Comparison of ENCODE assay signal across 8 cellular contexts in genomic region chr7:17298102-17298839, GRCh38. TPM values are rescaled to one million over a fixed set of nuclear protein-coding genes. Genes with fewer than 3 reads are reported as not detected.
A peak's percentile ranks its signal among the peaks of the same experiment; 100 is the strongest.
DNase-seq lines count a peak whose midpoint lies in the region; ATAC-seq and TF ChIP-seq lines count a peak whose summit lies in the region.

Gene AHR (plus strand): TSS chr7:17298652. CDS start chr7:17299265, 613 bp downstream.

- H3K9me3 Mint-ChIP-seq in CD8-positive, alpha-beta memory T cell, result peaks cover 0 to 1% (median 0%) of the 10 kb centered on the region in 5 donors
- H3K9me3 Mint-ChIP-seq in activated T-cell treated with anti-CD3 and anti-CD28 coated beads, Interleukin-2, amount 50 U/mL, for 24 hours, result peaks cover 6% of the 10 kb centered on the region

- H3K27me3 Mint-ChIP-seq in CD8-positive, alpha-beta memory T cell, result no peaks in the 10 kb centered on the region
- H3K27me3 Mint-ChIP-seq in activated T-cell treated with anti-CD3 and anti-CD28 coated beads, Interleukin-2, amount 50 U/mL, for 24 hours, result no peaks in the 10 kb centered on the region

- peak within 1 kb of the TSS; percentile 83 to 99 (median 92) for H3K27ac Mint-ChIP-seq in CD8-positive, alpha-beta memory T cell
- peak within 1 kb of the TSS; percentile 91 for H3K27ac Mint-ChIP-seq in activated T-cell treated with anti-CD3 and anti-CD28 coated beads, Interleukin-2, amount 50 U/mL, for 24 hours

- peak; percentile 49 for ATAC-seq in GM19455 (IDR thresholded peaks at IDR 0.05; ENCODE audit: unreplicated experiment)

- peak; percentile 78 to 92 (median 83) for DNase-seq in CD8-positive, alpha-beta memory T cell
- DNase-seq in HPDE6-E6E7 (ENCODE audit: extremely low spot score) (peak; percentile 68), OCI-LY7 (ENCODE audit: low spot score) (peak; percentile 16)
- peak; percentile 88 for DNase-seq in activated T-cell treated with anti-CD3 and anti-CD28 coated beads, Interleukin-2, amount 50 U/mL, for 24 hours
- peak; percentile 83 for DNase-seq in stimulated activated CD8-positive, alpha-beta memory T cell treated with anti-CD3 and anti-CD28 coated beads, Interleukin-7, amount 100 ng/mL, for 24 hours (ENCODE audit: low read depth)

- no peaks in the 10 kb centered on the region for H3K9me3 ChIP-seq in CD8-positive, alpha-beta memory T cell (ENCODE audit: low read length)
- H3K9me3 ChIP-seq in OCI-LY7 (ENCODE audit: low read length) (no peaks in the 10 kb centered on the region), esophagus (ENCODE audit: control insufficient read depth in 2 of 2, insufficient read depth in 1 of 2, low read depth in 1 of 2, low read length in 1 of 2) (no peaks in the 10 kb centered on the region), muscle layer of colon (ENCODE audit: low read length) (no peaks in the 10 kb centered on the region)

- no peak for TF ChIP-seq CTCF in OCI-LY7 (conservative IDR thresholded peaks at IDR 0.05; ENCODE audit: low read length)

- H3K27me3 ChIP-seq in CD8-positive, alpha-beta memory T cell (ENCODE audit: insufficient read depth, low read length, poor library complexity, severe bottlenecking), result no peaks in the 10 kb centered on the region
- H3K27me3 ChIP-seq in esophagus (ENCODE audit: control insufficient read depth in 1 of 2, insufficient read depth in 2 of 2, low read length in 2 of 2) (no peaks in the 10 kb centered on the region), muscle layer of colon (ENCODE audit: control insufficient read depth in 1 of 2, insufficient read depth in 2 of 2, low read length in 2 of 2) (no peaks in the 10 kb centered on the region)

- peak within 1 kb of the TSS; percentile 34; the same call in 1 of the 2 replicates for H2AFZ ChIP-seq in OCI-LY7 (ENCODE audit: low read length)

- POLR2A ChIA-PET in CD8-positive, alpha-beta memory T cell (lab: Charles Lee), result interaction anchor here (0.6 to 1.7 kb wide), 6 partner anchors 11 to 653 kb away, joined by 3 to 6 read pairs (median 4); partner anchors contain the start of gene ANKMY2
- POLR2A ChIA-PET in OCI-LY7 (lab: Charles Lee), result interaction anchor here (0.7 kb wide), 1 partner anchor 309 kb away, joined by 4 read pairs; no protein-coding TSS in a partner anchor

- peak within 1 kb of the TSS; percentile 75 for H3K4me3 ChIP-seq in CD8-positive, alpha-beta memory T cell (ENCODE audit: low read length)
- no peak within 1 kb of the TSS for H3K4me3 ChIP-seq in OCI-LY7 (ENCODE audit: low read depth, low read length, poor library complexity, severe bottlenecking)
- H3K4me3 ChIP-seq in esophagus (ENCODE audit: low read depth in 1 of 2, low read length in 2 of 2), result peak within 1 kb of the TSS; percentile 77 to 100
- peak within 1 kb of the TSS; percentile 69 to 98 for H3K4me3 ChIP-seq in muscle layer of colon (ENCODE audit: low read depth in 1 of 2, low read length in 2 of 2)

- no peaks in the 10 kb centered on the region for H4K20me1 ChIP-seq in OCI-LY7 (ENCODE audit: insufficient read depth, low read length)

- H3K4me1 Mint-ChIP-seq in CD8-positive, alpha-beta memory T cell, result peaks cover 28 to 49% (median 39%) of the 10 kb centered on the region in 3 donors
- H3K4me1 Mint-ChIP-seq in activated T-cell treated with anti-CD3 and anti-CD28 coated beads, Interleukin-2, amount 50 U/mL, for 24 hours (ENCODE audit: low read depth), result peaks cover 30% of the 10 kb centered on the region

- peak within 1 kb of the TSS; percentile 75 for H3K27ac ChIP-seq in CD8-positive, alpha-beta memory T cell (ENCODE audit: low read depth, low read length)
- H3K27ac ChIP-seq in OCI-LY7 (ENCODE audit: low read depth, low read length, poor library complexity, severe bottlenecking), result no peak within 1 kb of the TSS
- H3K27ac ChIP-seq in esophagus (ENCODE audit: low read depth in 2 of 2, low read length in 1 of 2), result peak within 1 kb of the TSS; percentile 94 to 98
- peak within 1 kb of the TSS; percentile 92 for H3K27ac ChIP-seq in muscle layer of colon (ENCODE audit: low read depth, low read length)

- H3K4me3 Mint-ChIP-seq in CD8-positive, alpha-beta memory T cell, result peak within 1 kb of the TSS; percentile 90 to 98 (median 91)
- H3K4me3 Mint-ChIP-seq in activated T-cell treated with anti-CD3 and anti-CD28 coated beads, Interleukin-2, amount 50 U/mL, for 24 hours, result peak within 1 kb of the TSS; percentile 88

- peak within 1 kb of the TSS; percentile 56; the same call in 1 of the 2 replicates for H3K4me2 ChIP-seq in OCI-LY7 (ENCODE audit: low read length)

- H3K36me3 Mint-ChIP-seq in CD8-positive, alpha-beta memory T cell, result peaks cover 0 to 8% (median 2%) of the 10 kb centered on the region in 3 donors
- peaks cover 18% of the 10 kb centered on the region for H3K36me3 Mint-ChIP-seq in activated T-cell treated with anti-CD3 and anti-CD28 coated beads, Interleukin-2, amount 50 U/mL, for 24 hours (ENCODE audit: low read depth)

- no peaks in the 10 kb centered on the region for H3K79me2 ChIP-seq in OCI-LY7 (ENCODE audit: insufficient read depth, low read depth, low read length)

- 4 to 5% methylated on average over 34 to 46 of the region's 46 CpGs for WGBS in esophagus, 2 donors

- intact Hi-C loops in OCI-LY7 (cut with micrococcal nuclease; ENCODE audit: unreplicated experiment), result no loop called here

- H3K4me1 ChIP-seq in CD8-positive, alpha-beta memory T cell (ENCODE audit: insufficient read depth, low read length), result peaks cover 23% of the 10 kb centered on the region
- H3K4me1 ChIP-seq in OCI-LY7 (ENCODE audit: insufficient read depth, low read length, poor library complexity, severe bottlenecking) (no peaks in the 10 kb centered on the region), esophagus (ENCODE audit: control insufficient read depth in 2 of 2, insufficient read depth in 2 of 2, low read length in 1 of 2) (no peaks in the 10 kb centered on the region), muscle layer of colon (ENCODE audit: insufficient read depth, low read length) (no peaks in the 10 kb centered on the region)

- H3K9ac ChIP-seq in muscle layer of colon (ENCODE audit: low read length), result peak within 1 kb of the TSS; percentile 55

- BruUV-seq in OCI-LY7 (replicated peaks; lab: Mats Ljungman, UMichigan), result no TSS peak

- CTCF ChIA-PET in CD8-positive, alpha-beta memory T cell (lab: Charles Lee), result interaction anchor here (1.0 to 1.7 kb wide), 3 partner anchors 11 to 315 kb away, joined by 4 read pairs; no protein-coding TSS in a partner anchor
- CTCF ChIA-PET in OCI-LY7 (lab: Charles Lee; ENCODE audit: unreplicated experiment), result interaction anchor here (0.6 kb wide), 1 partner anchor 697 kb away, joined by 3 read pairs; no protein-coding TSS in a partner anchor

- no peaks in the 10 kb centered on the region for H3K36me3 ChIP-seq in CD8-positive, alpha-beta memory T cell (ENCODE audit: insufficient read depth, low read length)
- no peaks in the 10 kb centered on the region for H3K36me3 ChIP-seq in OCI-LY7 (ENCODE audit: insufficient read depth, low read length)
- H3K36me3 ChIP-seq in esophagus (ENCODE audit: control insufficient read depth in 2 of 2, insufficient read depth in 2 of 2, low read length in 1 of 2), result no peaks in the 10 kb centered on the region
- H3K36me3 ChIP-seq in muscle layer of colon (ENCODE audit: insufficient read depth, low read length), result no peaks in the 10 kb centered on the region

- H3K9me2 ChIP-seq in OCI-LY7 (ENCODE audit: insufficient read depth, low read length), result no peaks in the 10 kb centered on the region

RNA-seq across cellular contexts. Expression of gene AHR, which starts in this region (rescaled TPM):
- 10 to 100 TPM; 48.9 to 54.6 TPM for total RNA-seq in CD8-positive, alpha-beta memory T cell
- polyA plus RNA-seq in CD8-positive, alpha-beta memory T cell, result 7.3 TPM
- not detected in 2 replicates for total RNA-seq in OCI-LY7 (2014; rRNA removed; shearing (Covaris generic))
- not detected in 2 replicates for total RNA-seq in OCI-LY7 (2022)
- polyA plus RNA-seq in esophagus, result 1 to 10 TPM; 4.7 to 7.8 TPM

Comparison
In these comparisons a context has a peak if more than half of its experiments do, and no peak if none do; other contexts are left out.
1. RNA of gene AHR (total RNA-seq): 48.9 to 54.6 TPM in CD8-positive, alpha-beta memory T cell; not detected in OCI-LY7; every median in the first group is over 10 times any median in the second.
2. Peak in DNase-seq and H3K4me2 ChIP-seq in OCI-LY7; RNA of the gene not detected or under 1 TPM.
3. DNase-seq: peak in every context shown above with its lines; median percentile 88 in activated T-cell treated with anti-CD3 and anti-CD28 coated beads, Interleukin-2, amount 50 U/mL, for 24 hours; 83 in CD8-positive, alpha-beta memory T cell; 83 in stimulated activated CD8-positive, alpha-beta memory T cell treated with anti-CD3 and anti-CD28 coated beads, Interleukin-7, amount 100 ng/mL, for 24 hours; 68 in HPDE6-E6E7; 16 in OCI-LY7.